1 cellular context compared by ENCODE assay signal in genomic region chr1:27099904-27100796, GRCh38.
TF ChIP-seq lines count a peak whose summit lies in the region.

No MANE protein-coding gene starts in this region.

TF ChIP-seq in HCT116, 20 proteins besides CTCF, POLR2A, EP300 and RAD21 (continued from another document):
- TF ChIP-seq, protein P1, sequence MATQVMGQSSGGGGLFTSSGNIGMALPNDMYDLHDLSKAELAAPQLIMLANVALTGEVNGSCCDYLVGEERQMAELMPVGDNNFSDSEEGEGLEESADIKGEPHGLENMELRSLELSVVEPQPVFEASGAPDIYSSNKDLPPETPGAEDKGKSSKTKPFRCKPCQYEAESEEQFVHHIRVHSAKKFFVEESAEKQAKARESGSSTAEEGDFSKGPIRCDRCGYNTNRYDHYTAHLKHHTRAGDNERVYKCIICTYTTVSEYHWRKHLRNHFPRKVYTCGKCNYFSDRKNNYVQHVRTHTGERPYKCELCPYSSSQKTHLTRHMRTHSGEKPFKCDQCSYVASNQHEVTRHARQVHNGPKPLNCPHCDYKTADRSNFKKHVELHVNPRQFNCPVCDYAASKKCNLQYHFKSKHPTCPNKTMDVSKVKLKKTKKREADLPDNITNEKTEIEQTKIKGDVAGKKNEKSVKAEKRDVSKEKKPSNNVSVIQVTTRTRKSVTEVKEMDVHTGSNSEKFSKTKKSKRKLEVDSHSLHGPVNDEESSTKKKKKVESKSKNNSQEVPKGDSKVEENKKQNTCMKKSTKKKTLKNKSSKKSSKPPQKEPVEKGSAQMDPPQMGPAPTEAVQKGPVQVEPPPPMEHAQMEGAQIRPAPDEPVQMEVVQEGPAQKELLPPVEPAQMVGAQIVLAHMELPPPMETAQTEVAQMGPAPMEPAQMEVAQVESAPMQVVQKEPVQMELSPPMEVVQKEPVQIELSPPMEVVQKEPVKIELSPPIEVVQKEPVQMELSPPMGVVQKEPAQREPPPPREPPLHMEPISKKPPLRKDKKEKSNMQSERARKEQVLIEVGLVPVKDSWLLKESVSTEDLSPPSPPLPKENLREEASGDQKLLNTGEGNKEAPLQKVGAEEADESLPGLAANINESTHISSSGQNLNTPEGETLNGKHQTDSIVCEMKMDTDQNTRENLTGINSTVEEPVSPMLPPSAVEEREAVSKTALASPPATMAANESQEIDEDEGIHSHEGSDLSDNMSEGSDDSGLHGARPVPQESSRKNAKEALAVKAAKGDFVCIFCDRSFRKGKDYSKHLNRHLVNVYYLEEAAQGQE (IDR thresholded peaks at IDR 0.05; ENCODE audit: low read depth) = no peak
- TF ChIP-seq JUND (IDR thresholded peaks at IDR 0.05) (no peak), YY1 (IDR thresholded peaks at IDR 0.05; ENCODE audit: extremely low read depth, insufficient replicate concordance, low read depth, low read length) (no peak), ZNF274 (IDR thresholded peaks at IDR 0.05; ENCODE audit: low read depth, low read length) (no peak), ZFX (IDR thresholded peaks at IDR 0.05) (no peak), SP1 (IDR thresholded peaks at IDR 0.05; ENCODE audit: low read depth) (no peak), POLR2AphosphoS5 (IDR thresholded peaks at IDR 0.05; ENCODE audit: low read depth, low read length) (no peak), CBX3 (IDR thresholded peaks at IDR 0.05; ENCODE audit: low read depth) (no peak), EZH2phosphoT487 (IDR thresholded peaks at IDR 0.05; ENCODE audit: borderline replicate concordance) (no peak), EGR1 (IDR thresholded peaks at IDR 0.05; ENCODE audit: low read depth) (no peak)
- TF ChIP-seq, protein P2, sequence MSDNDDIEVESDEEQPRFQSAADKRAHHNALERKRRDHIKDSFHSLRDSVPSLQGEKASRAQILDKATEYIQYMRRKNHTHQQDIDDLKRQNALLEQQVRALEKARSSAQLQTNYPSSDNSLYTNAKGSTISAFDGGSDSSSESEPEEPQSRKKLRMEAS (IDR thresholded peaks at IDR 0.05) = no peak
TF ChIP-seq in HCT116: peak in this region for 0.
